8 cellular contexts compared by ENCODE assay signal in genomic region chr6:142902636-142903053, GRCh38. TPM values are rescaled to one million over a fixed set of nuclear protein-coding genes. Genes with fewer than 3 reads are reported as not detected.
DNase-seq lines count a peak whose midpoint lies in the region; ATAC-seq and TF ChIP-seq lines count a peak whose summit lies in the region.

No MANE protein-coding gene starts in this region.

- 14% methylated on average over 4 of the region's 4 CpGs for whole genome bisulfite sequencing in thymus

- H3K27ac ChIP-seq in KMS-11 (peak overlapping the region; percentile 73), colonic mucosa (no peak overlapping the region), thymus (ENCODE audit: low read depth) (peak overlapping the region; percentile 78)

- H3K36me3 ChIP-seq in KMS-11 (ENCODE audit: insufficient read depth), result no peaks in the 10 kb centered on the region
- H3K36me3 ChIP-seq in colonic mucosa, result no peaks in the 10 kb centered on the region
- H3K36me3 ChIP-seq in mucosa of descending colon (ENCODE audit: low read depth), result no peaks in the 10 kb centered on the region
- H3K36me3 ChIP-seq in thymus (ENCODE audit: control insufficient read depth, insufficient read depth), result no peaks in the 10 kb centered on the region

- peak overlapping the region; percentile 79 for H3K4me2 ChIP-seq in KMS-11

- peak; percentile 82 for ATAC-seq in GM21825 (IDR thresholded peaks at IDR 0.05; ENCODE audit: unreplicated experiment)
- ATAC-seq in mucosa of descending colon, result peak; percentile 86

- TF ChIP-seq CTCF in KMS-11 (conservative IDR thresholded peaks at IDR 0.05; ENCODE audit: low read depth, low read length) (no peak), colonic mucosa (IDR thresholded peaks at IDR 0.05) (no peak), mucosa of descending colon (IDR thresholded peaks at IDR 0.05) (no peak)

- no peaks in the 10 kb centered on the region for H3K27me3 ChIP-seq in KMS-11 (ENCODE audit: insufficient read depth, low read depth)
- H3K27me3 ChIP-seq in colonic mucosa, result no peaks in the 10 kb centered on the region
- no peaks in the 10 kb centered on the region for H3K27me3 ChIP-seq in thymus (ENCODE audit: control insufficient read depth, insufficient read depth)

- H3K4me1 ChIP-seq in KMS-11 (ENCODE audit: low read depth, poor library complexity, severe bottlenecking) (peaks cover 56% of the 10 kb centered on the region), colonic mucosa (no peaks in the 10 kb centered on the region), mucosa of descending colon (ENCODE audit: low read depth) (no peaks in the 10 kb centered on the region), thymus (ENCODE audit: control insufficient read depth, insufficient read depth, low read length) (peaks cover 6% of the 10 kb centered on the region)

- H3K4me3 ChIP-seq in KMS-11 (IDR thresholded peaks at IDR 0.05; ENCODE audit: insufficient read depth, low read depth, low read length) (no peak overlapping the region), colonic mucosa (no peak overlapping the region), mucosa of descending colon (no peak overlapping the region), thymus (ENCODE audit: low read length) (peak overlapping the region; percentile 7)

- H3K9me3 ChIP-seq in colonic mucosa (no peaks in the 10 kb centered on the region), mucosa of descending colon (no peaks in the 10 kb centered on the region), thymus (ENCODE audit: control insufficient read depth) (no peaks in the 10 kb centered on the region)

- no peaks in the 10 kb centered on the region for H4K20me1 ChIP-seq in KMS-11 (ENCODE audit: insufficient read depth)

- intact Hi-C loops in colonic mucosa (cut with DNase I) (no loop called here), mucosa of descending colon (cut with DNase I, micrococcal nuclease) (no loop called here)

- H3K9ac ChIP-seq in KMS-11 (peak overlapping the region; percentile 17; the same call in 1 of the 2 replicates), colonic mucosa (ENCODE audit: low read depth in 2 of 2, low read length in 2 of 2) (no peak overlapping the region)

- peaks cover 16% of the 10 kb centered on the region; the same call in 1 of the 2 replicates for H3K79me2 ChIP-seq in KMS-11 (ENCODE audit: insufficient read depth, low read depth)

- DNase-seq in DMS153 treated with DMSO at 0.1 percent for 48 hours (lab: John Stamatoyannopoulos, UW; ENCODE audit: unreplicated experiment), result peak; percentile 13
- DNase-seq in activated CD4-positive, CD25-positive, alpha-beta regulatory T cell treated with anti-CD3 and anti-CD28 coated beads, Interleukin-2, amount 50 U/mL, for 16 hours (ENCODE audit: low read depth, low spot score), result peak; percentile 53
- peak; percentile 48 for DNase-seq in colonic mucosa
- peak; percentile 62 to 83 (median 65) for DNase-seq in mucosa of descending colon
- no peak for DNase-seq in GM19240 (ENCODE audit: insufficient read length, low spot score)

- H2AFZ ChIP-seq in KMS-11 (ENCODE audit: low read depth), result no peak overlapping the region

RNA-seq across cellular contexts. Expression of gene HIVEP2, which starts 42.3 kb away (rescaled TPM):
- total RNA-seq in colonic mucosa (10 to 100 TPM in 1 of 2 donors, 1 to 10 TPM in 1; 5.3 to 15.2 TPM), mucosa of descending colon (10 to 100 TPM in 2 of 3 donors, 1 to 10 TPM in 1; 7.8 to 17.7 (median 11.3) TPM)
- polyA plus RNA-seq in thymus, result 11.6 TPM
